Comparison of ENCODE assay signal across 8 cellular contexts in the genomic region with DNA sequence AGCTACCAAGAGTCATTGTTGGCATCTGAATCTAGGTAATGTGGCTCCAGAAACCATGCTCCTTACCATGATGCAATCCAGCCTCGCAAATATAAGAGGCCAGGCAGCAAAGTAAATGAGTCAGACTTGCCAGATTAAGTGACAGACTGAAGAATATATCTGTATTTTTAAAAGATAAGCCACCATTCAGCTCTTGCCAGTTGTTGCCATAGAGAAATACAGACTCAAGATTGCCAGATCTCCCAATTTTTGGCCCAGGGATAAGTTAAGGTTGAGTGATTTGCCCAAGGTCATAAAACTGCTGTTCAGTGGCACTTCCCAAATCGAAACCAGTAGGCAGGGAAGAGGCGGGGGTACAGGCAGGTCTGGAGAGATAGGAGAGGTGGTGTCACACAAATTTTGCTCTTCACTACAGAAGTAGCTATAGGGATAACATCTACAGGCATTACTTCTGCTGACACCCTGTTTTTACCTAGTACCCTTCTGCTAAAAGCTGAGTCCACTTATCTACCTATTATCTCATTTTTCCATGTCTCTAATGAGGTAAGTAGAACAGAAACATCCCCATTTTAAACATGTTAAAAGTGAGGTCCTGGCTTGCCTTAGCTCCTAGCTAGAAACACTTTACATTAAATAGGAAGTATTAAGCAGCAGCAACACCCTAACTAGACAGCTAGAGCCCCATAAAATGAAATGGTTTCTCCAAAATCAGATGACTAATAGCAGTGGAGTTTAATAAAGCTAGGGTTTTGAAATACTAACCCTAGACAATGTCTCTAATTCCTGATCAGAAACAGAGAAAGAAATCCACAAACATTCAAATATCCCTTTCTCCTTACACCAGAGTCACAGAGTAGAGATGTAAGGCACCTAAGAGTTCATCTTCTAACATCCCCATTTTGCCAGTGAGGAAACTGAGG. TPM values are rescaled to one million over a fixed set of nuclear protein-coding genes. Genes with fewer than 3 reads are reported as not detected.
DNase-seq lines count a peak whose midpoint lies in the region; ATAC-seq, FAIRE-seq and TF ChIP-seq lines count a peak whose summit lies in the region.

No MANE protein-coding gene starts in this region.

- TF ChIP-seq POLR2A in testis (IDR thresholded peaks at IDR 0.05), result no peak

- TF ChIP-seq CTCF in bronchial epithelial cell (IDR thresholded peaks at IDR 0.05; ENCODE audit: insufficient read depth, low read length, severe bottlenecking) (no peak), testis (IDR thresholded peaks at IDR 0.05) (no peak)

- ATAC-seq in naive thymus-derived CD4-positive, alpha-beta T cell, result no peak
- no peak for ATAC-seq in HG03432 (IDR thresholded peaks at IDR 0.05; ENCODE audit: unreplicated experiment)

- H3K9me3 ChIP-seq in naive thymus-derived CD4-positive, alpha-beta T cell (ENCODE audit: control insufficient read depth in 2 of 3, low read length in 3 of 3), result no peaks in the 10 kb centered on the region
- H3K9me3 ChIP-seq in testis, result no peaks in the 10 kb centered on the region

- DNase-seq in DMS 273 treated with DMSO at 0.1 percent for 48 hours (lab: John Stamatoyannopoulos, UW), result peak; percentile 46
- DNase-seq in MV-4-11 (lab: John Stamatoyannopoulos, UW), result peak; percentile 61
- peak; percentile 71 for DNase-seq in bronchial epithelial cell (ENCODE audit: low read depth)
- DNase-seq in naive thymus-derived CD4-positive, alpha-beta T cell, result no peak
- DNase-seq in testis, result no peak
- no peak for DNase-seq in germinal center (ENCODE audit: low spot score)
- no peak for DNase-seq in midbrain (lab: John Stamatoyannopoulos, UW)

- POLR2A ChIA-PET in naive thymus-derived CD4-positive, alpha-beta T cell (lab: Charles Lee), result interaction anchor here (1.0 to 1.6 kb wide), 2 partner anchors 17 to 19 kb away, joined by 3 to 6 read pairs; partner anchors contain the start of gene DCAF5

- peak overlapping the region in 4 of 10 donors; percentile 22 to 37 (median 27) for H3K4me3 Mint-ChIP-seq in naive thymus-derived CD4-positive, alpha-beta T cell

- H3K4me1 Mint-ChIP-seq in naive thymus-derived CD4-positive, alpha-beta T cell, result peaks cover 39 to 90% (median 81%) of the 10 kb centered on the region in 7 donors

- FAIRE-seq in bronchial epithelial cell (lab: Jason Lieb, UNC), result no peak

- peaks cover 0 to 4% (median 0%) of the 10 kb centered on the region in 5 donors for H3K36me3 Mint-ChIP-seq in naive thymus-derived CD4-positive, alpha-beta T cell

- CTCF ChIA-PET in naive thymus-derived CD4-positive, alpha-beta T cell (lab: Charles Lee), result interaction anchor here (0.6 to 1.4 kb wide), 4 partner anchors 13 to 289 kb away, joined by 3 to 4 read pairs (median 3); no protein-coding TSS in a partner anchor

- intact Hi-C loops in naive thymus-derived CD4-positive, alpha-beta T cell (cut with micrococcal nuclease), result no loop called here
- intact Hi-C loops in testis (cut with DNase I; ENCODE audit: low total_unique reads), result no loop called here

- H3K27ac ChIP-seq in naive thymus-derived CD4-positive, alpha-beta T cell (ENCODE audit: low read depth, low read length), result peak overlapping the region; percentile 23
- H3K27ac ChIP-seq in testis, result no peak overlapping the region

- H3K36me3 ChIP-seq in bronchial epithelial cell (ENCODE audit: control insufficient read depth, insufficient read depth, low read length) (no peaks in the 10 kb centered on the region), testis (ENCODE audit: low read depth, missing control alignments) (no peaks in the 10 kb centered on the region)
- no peaks in the 10 kb centered on the region for H3K36me3 ChIP-seq in naive thymus-derived CD4-positive, alpha-beta T cell (ENCODE audit: control insufficient read depth in 2 of 3, insufficient read depth in 3 of 3, low read length in 3 of 3)

- peaks cover 14 to 28% of the 10 kb centered on the region in 2 donors for H3K4me1 ChIP-seq in naive thymus-derived CD4-positive, alpha-beta T cell (ENCODE audit: control insufficient read depth in 2 of 2, insufficient read depth in 2 of 2, low read length in 2 of 2)
- peaks cover 18% of the 10 kb centered on the region for H3K4me1 ChIP-seq in testis

- H3K27ac Mint-ChIP-seq in naive thymus-derived CD4-positive, alpha-beta T cell, result peak overlapping the region in 8 of 9 donors; percentile 2 to 90 (median 58)

- no peaks in the 10 kb centered on the region for H3K27me3 Mint-ChIP-seq in naive thymus-derived CD4-positive, alpha-beta T cell

- no peaks in the 10 kb centered on the region for H3K9me3 Mint-ChIP-seq in naive thymus-derived CD4-positive, alpha-beta T cell

- H3K27me3 ChIP-seq in bronchial epithelial cell (ENCODE audit: control insufficient read depth, insufficient read depth, low read length) (no peaks in the 10 kb centered on the region), testis (no peaks in the 10 kb centered on the region)
- H3K27me3 ChIP-seq in naive thymus-derived CD4-positive, alpha-beta T cell (ENCODE audit: control insufficient read depth in 2 of 2, insufficient read depth in 2 of 2, low read length in 2 of 2), result no peaks in the 10 kb centered on the region

- 57 to 76% methylated on average over 3 of the region's 3 CpGs for WGBS in testis, 2 donors

- H3K4me3 ChIP-seq in bronchial epithelial cell (ENCODE audit: low read depth, low read length) (no peak overlapping the region), testis (no peak overlapping the region)
- no peak overlapping the region for H3K4me3 ChIP-seq in naive thymus-derived CD4-positive, alpha-beta T cell (ENCODE audit: low read length)

RNA-seq across cellular contexts. Expression of gene DCAF5, which starts 19.5 kb away (rescaled TPM):
- total RNA-seq in bronchial epithelial cell (11.1 and 14.1 TPM in 2 replicates), testis (100 to 1,000 TPM in 1 of 2 donors, 10 to 100 TPM in 1; 97.7 to 129 TPM)
- 10 to 100 TPM; 43.0 to 74.3 (median 70.4) TPM for total RNA-seq in naive thymus-derived CD4-positive, alpha-beta T cell
- 10 to 100 TPM; 65.9 to 89.2 TPM for polyA plus RNA-seq in naive thymus-derived CD4-positive, alpha-beta T cell
- polyA plus RNA-seq in testis (ENCODE audit: insufficient read depth, low read depth, low replicate concordance), result 168 TPM

RNA-seq across cellular contexts. Expression of gene EXD2, which starts 57.8 kb away (rescaled TPM):
- total RNA-seq in bronchial epithelial cell, result 15.5 and 18.3 TPM in 2 replicates
- 10 to 100 TPM in 3 of 5 experiments, 1 to 10 TPM in 2; 4.8 to 17.2 (median 10.6) TPM for total RNA-seq in naive thymus-derived CD4-positive, alpha-beta T cell
- polyA plus RNA-seq in naive thymus-derived CD4-positive, alpha-beta T cell, result 10 to 100 TPM in 1 of 2 donors, 1 to 10 TPM in 1; 3.7 to 13.3 TPM
- total RNA-seq in testis, result 10 to 100 TPM; 22.4 to 27.2 TPM
- polyA plus RNA-seq in testis (ENCODE audit: insufficient read depth, low read depth, low replicate concordance), result 70.3 TPM

Comparison
In these comparisons a context has a peak if more than half of its experiments do, and no peak if none do; other contexts are left out.
1. DNase-seq: peak in DMS 273 treated with DMSO at 0.1 percent for 48 hours (single experiment), MV-4-11 (single experiment) and bronchial epithelial cell (single experiment); none in naive thymus-derived CD4-positive, alpha-beta T cell (0 of 9), testis (single experiment), germinal center (single experiment) and midbrain (single experiment).